ENCODE assay signal across 2 cellular contexts in genomic region chr16:2719328-2720062, GRCh38.
TF ChIP-seq lines count a peak whose summit lies in the region.

No MANE protein-coding gene starts in this region.

TF ChIP-seq in SK-N-SH, 30 proteins besides CTCF, POLR2A, EP300 and RAD21 (continued from another document):
- no peak for TF ChIP-seq IRF3 (IDR thresholded peaks at IDR 0.05; ENCODE audit: low read depth, low read length)

TF ChIP-seq in SK-N-SH treated with all-trans-retinoic acid at 6 μM for 48 hours, 23 proteins besides CTCF, POLR2A, EP300 and RAD21 (continued from another document):
- no peak for TF ChIP-seq POU6F1 (CRISPR knock-in tag; IDR thresholded peaks at IDR 0.05; ENCODE audit: borderline replicate concordance, low read depth)
- TF ChIP-seq ZC3H10 (CRISPR knock-in tag; IDR thresholded peaks at IDR 0.05) = no peak
- TF ChIP-seq ZFP3 (CRISPR knock-in tag; IDR thresholded peaks at IDR 0.05) = no peak
- TF ChIP-seq ZNF565 (CRISPR knock-in tag; conservative IDR thresholded peaks at IDR 0.05; ENCODE audit: low read depth) = no peak
TF ChIP-seq in SK-N-SH treated with all-trans-retinoic acid at 6 μM for 48 hours: peak in this region for 0.
